In the genomic region with DNA sequence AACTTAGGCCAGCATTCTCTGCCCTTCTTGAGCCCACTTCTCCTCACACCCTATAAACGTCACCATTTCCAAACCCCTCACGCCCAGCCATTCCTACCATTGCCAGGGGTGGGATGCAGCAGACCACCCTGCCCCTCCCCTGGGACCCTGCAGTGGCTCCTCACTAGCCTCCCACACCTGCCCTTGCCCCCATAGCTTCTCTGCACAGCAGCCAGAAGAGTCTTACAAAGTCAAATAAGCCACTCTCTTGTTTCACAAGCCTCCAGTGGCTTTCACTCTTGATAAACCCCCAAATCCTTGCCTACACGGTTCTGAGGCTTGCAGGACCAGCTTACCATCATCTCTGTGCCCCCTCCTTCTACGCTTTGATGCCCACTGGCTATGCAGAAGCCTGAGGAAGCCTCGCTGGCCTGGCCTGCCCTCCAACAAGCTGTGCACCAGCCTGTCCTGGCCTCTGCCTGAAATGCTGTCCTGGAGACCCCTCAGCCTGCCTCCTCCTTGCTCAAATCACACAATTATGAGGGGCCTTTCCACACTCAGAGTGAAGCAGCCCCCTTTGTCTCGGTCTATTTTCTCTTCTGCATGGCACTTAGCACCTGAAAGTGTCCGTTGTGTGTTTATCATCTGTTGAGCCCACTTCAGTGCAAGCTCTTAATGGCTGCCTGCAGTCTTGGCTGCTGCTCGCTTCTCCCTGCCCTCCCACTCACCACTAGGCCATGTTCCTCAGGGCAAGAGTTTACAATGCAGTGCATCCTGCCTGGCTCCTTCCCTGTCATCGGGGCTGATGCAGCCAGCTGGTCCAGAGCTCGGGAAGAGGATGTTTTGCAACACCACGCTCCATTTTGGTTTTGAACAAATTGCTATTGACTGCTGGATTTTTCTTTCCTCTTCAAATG, we compare ENCODE assay signal across 27 cellular contexts.
DNase-seq lines count a peak whose midpoint lies in the region; ATAC-seq and TF ChIP-seq lines count a peak whose summit lies in the region.
"Had no signal": no experiment of that assay in that cellular context is flagged by ENCODE, and none has a peak within 500 bp of the region (broad histone marks: within the 10 kb centered on the region; RNA-seq: fewer than 3 reads in every experiment).

No MANE protein-coding gene starts in this region.

- H3K4me3 ChIP-seq in fibroblast of mammary gland (ENCODE audit: control insufficient read depth, low read depth, low read length): no peak overlapping the region
- no peak overlapping the region for H3K4me3 ChIP-seq in HAP-1
- H3K4me3 ChIP-seq: A549, dorsolateral prefrontal cortex, heart left ventricle, smooth muscle cell, uterus had no signal

- TF ChIP-seq CTCF in H9 (conservative IDR thresholded peaks at IDR 0.05) (no peak), fibroblast of mammary gland (conservative IDR thresholded peaks at IDR 0.05; ENCODE audit: control insufficient read depth, insufficient read depth, low read depth, low read length) (no peak)

- no peak overlapping the region for H2BK20ac ChIP-seq in H9 (ENCODE audit: low read depth, low read length, poor library complexity, severe bottlenecking)

- H4K20me1 ChIP-seq in H9 (ENCODE audit: control insufficient read depth, insufficient read depth, insufficient read length): no peaks in the 10 kb centered on the region

- H3K27me3 Mint-ChIP-seq in H9 (ENCODE audit: low read depth): no peaks in the 10 kb centered on the region
- H3K27me3 Mint-ChIP-seq: IgD-negative memory B cell had no signal

- no peak overlapping the region for H3K9ac ChIP-seq in H9 (ENCODE audit: extremely low read depth, insufficient read length, low read length)

- H3K4me1 Mint-ChIP-seq in H9: peaks cover 0 to 3% of the 10 kb centered on the region in 2 experiments; a peak in 3 of 4 replicates
- H3K4me1 Mint-ChIP-seq: memory B cell had no signal

- no peak overlapping the region for H3K4me3 Mint-ChIP-seq in H9
- H3K4me3 Mint-ChIP-seq: IgD-negative memory B cell, memory B cell had no signal

- DNase-seq in NCI-H2227 (lab: John Stamatoyannopoulos, UW; ENCODE audit: unreplicated experiment) (peak; percentile 4), NCI-H2227 treated with DMSO at 0.1 percent for 48 hours (lab: John Stamatoyannopoulos, UW) (no peak), H9 (peak; percentile 4), fibroblast of mammary gland (ENCODE audit: low read depth) (peak; percentile 15), posterior vena cava (ENCODE audit: low spot score) (peak; percentile 54), SKM-1 treated with dmso at 0.1 percent for 144 hours (lab: John Stamatoyannopoulos, UW; ENCODE audit: unreplicated experiment) (no peak), HAP-1 (ENCODE audit: low spot score in 2 of 2) (no peak)
- DNase-seq: activated CD8-positive, alpha-beta memory T cell treated with anti-CD3 and anti-CD28 coated beads, Interleukin-2, amount 50 U/mL, for 4 hours; aorta; C1 segment of cervical spinal cord; central memory CD4-positive, alpha-beta T cell; EL; heart left ventricle; NCI-H1436 treated with DMSO at 0.1 percent for 48 hours; NCI-H2171; NCI-H748 treated with DMSO at 0.1 percent for 48 hours; occipital lobe; stimulated activated CD4-positive, alpha-beta T cell treated with anti-CD3 and anti-CD28 coated beads, Interleukin-2, amount 100 ng/mL, for 24 hours; T-helper 9 cell; uterus had no signal

- no CpG with 5 or more reads among the region's 11 CpGs for WGBS in H9 (ENCODE audit: extremely low coverage, insufficient read length, low lambda C conversion rate)

- H3K4ac ChIP-seq in H9 (ENCODE audit: low read depth, low read length): no peak overlapping the region

- no peak overlapping the region for H3K23ac ChIP-seq in H9 (ENCODE audit: insufficient read length, low read depth, low read length)

- no peak overlapping the region for H2BK5ac ChIP-seq in H9 (ENCODE audit: insufficient read length, low read length)

- H3K9me3 Mint-ChIP-seq in H9: no peaks in the 10 kb centered on the region
- H3K9me3 Mint-ChIP-seq: activated naive CD4-positive, alpha-beta T cell treated with anti-CD3 and anti-CD28 coated beads, Interleukin-2, amount 50 U/mL, for 72 hours; IgD-negative memory B cell; memory B cell had no signal

- ATAC-seq in HG03442 (IDR thresholded peaks at IDR 0.05; ENCODE audit: unreplicated experiment): no peak
- ATAC-seq: A549; activated naive CD4-positive, alpha-beta T cell treated with anti-CD3 and anti-CD28 coated beads, Interleukin-2, amount 50 U/mL, for 72 hours had no signal

- H3K14ac ChIP-seq in H9 (ENCODE audit: insufficient read depth, low read length): no peak overlapping the region; the same call in 1 of the 2 replicates

- no peak overlapping the region for H4K5ac ChIP-seq in H9 (ENCODE audit: insufficient read length, low read depth, low read length)

- H4K91ac ChIP-seq in H9 (ENCODE audit: insufficient read length, low read depth, low read length): no peak overlapping the region

- H4K8ac ChIP-seq in H9 (replicated peaks; ENCODE audit: insufficient read length, low read depth, low read length): no peak overlapping the region

- no peaks in the 10 kb centered on the region; a peak in 1 of 7 replicates for H3K36me3 Mint-ChIP-seq in H9 (ENCODE audit: insufficient read depth in 1 of 3, low read depth in 3 of 3)
- H3K36me3 Mint-ChIP-seq: activated naive CD4-positive, alpha-beta T cell treated with anti-CD3 and anti-CD28 coated beads, Interleukin-2, amount 50 U/mL, for 72 hours; IgD-negative memory B cell; memory B cell had no signal

- H3K36me3 ChIP-seq in HAP-1 (replicated peaks): no peaks in the 10 kb centered on the region
- H3K36me3 ChIP-seq: heart left ventricle, uterus had no signal

- no peak overlapping the region for H3K18ac ChIP-seq in H9 (ENCODE audit: insufficient read length, low read depth, low read length)

- H2BK12ac ChIP-seq in H9 (ENCODE audit: insufficient read length, low read depth, low read length): no peak overlapping the region

- no peaks in the 10 kb centered on the region for H3K79me1 ChIP-seq in H9 (ENCODE audit: insufficient read depth, low read depth, low read length, poor library complexity, severe bottlenecking)

- no peaks in the 10 kb centered on the region for H3K79me2 ChIP-seq in H9 (ENCODE audit: insufficient read depth, low read length)

- no peaks in the 10 kb centered on the region for H3K23me2 ChIP-seq in H9 (ENCODE audit: insufficient read length, low read depth, low read length, poor library complexity, severe bottlenecking)

- H3K9me3 ChIP-seq in H9 (ENCODE audit: control insufficient read depth, low read depth, low read length) (no peaks in the 10 kb centered on the region), HAP-1 (no peaks in the 10 kb centered on the region)
- H3K9me3 ChIP-seq: A549, heart left ventricle, uterus had no signal

- no peak overlapping the region; the same call in 1 of the 2 replicates for H2BK15ac ChIP-seq in H9 (ENCODE audit: low read depth, low read length)

- H3K27ac Mint-ChIP-seq in H9: no peak overlapping the region; a peak in 1 of 7 replicates
- H3K27ac Mint-ChIP-seq: memory B cell had no signal

- no peak overlapping the region for H2BK120ac ChIP-seq in H9 (ENCODE audit: low read depth, low read length, poor library complexity, severe bottlenecking)

- H3K27ac ChIP-seq in H9 (ENCODE audit: insufficient read length, low read depth, low read length): no peak overlapping the region
- H3K27ac ChIP-seq: A549, dorsolateral prefrontal cortex, heart left ventricle, uterus had no signal

- intact Hi-C loops in posterior vena cava (cut with DNase I): loop anchor here (5.0 to 10.0 kb wide), 2 partner anchors 164 to 167 kb away; no protein-coding TSS in a partner anchor

- H2AFZ ChIP-seq in H9 (ENCODE audit: low read length): no peak overlapping the region

- H3T11ph ChIP-seq in H9 (ENCODE audit: low read length): no peak overlapping the region

- H3K4me1 ChIP-seq in H9 (ENCODE audit: insufficient read depth, low read length) (no peaks in the 10 kb centered on the region), HAP-1 (no peaks in the 10 kb centered on the region)
- H3K4me1 ChIP-seq: A549, heart left ventricle, uterus had no signal

- H3K27me3 ChIP-seq in H9 (ENCODE audit: insufficient read depth, low read length) (no peaks in the 10 kb centered on the region), HAP-1 (ENCODE audit: low read depth) (no peaks in the 10 kb centered on the region)
- H3K27me3 ChIP-seq: heart left ventricle, uterus had no signal

- H2AK5ac ChIP-seq in H9 (ENCODE audit: insufficient read length, low read length): no peak overlapping the region

- in situ Hi-C loops in HAP-1 (cut with MboI; ENCODE audit: low sequenced_read_pairs): no loop called here

- no peak overlapping the region for H3K56ac ChIP-seq in H9 (ENCODE audit: insufficient read length, low read depth, low read length)

- no peak overlapping the region for H3K4me2 ChIP-seq in H9 (ENCODE audit: insufficient read depth, insufficient read length, low read length)
- H3K4me2 ChIP-seq: A549, smooth muscle cell had no signal

Comparison
In these comparisons a context has a peak if more than half of its experiments do, and no peak if none do; other contexts are left out.
1. DNase-seq: peak in NCI-H2227 (single experiment), H9 (single experiment), fibroblast of mammary gland (single experiment) and posterior vena cava (single experiment); none in NCI-H2227 treated with DMSO at 0.1 percent for 48 hours (single experiment), SKM-1 treated with dmso at 0.1 percent for 144 hours (single experiment) and HAP-1 (0 of 2).